ENCODE assay signal across 8 cellular contexts in the genomic region with DNA sequence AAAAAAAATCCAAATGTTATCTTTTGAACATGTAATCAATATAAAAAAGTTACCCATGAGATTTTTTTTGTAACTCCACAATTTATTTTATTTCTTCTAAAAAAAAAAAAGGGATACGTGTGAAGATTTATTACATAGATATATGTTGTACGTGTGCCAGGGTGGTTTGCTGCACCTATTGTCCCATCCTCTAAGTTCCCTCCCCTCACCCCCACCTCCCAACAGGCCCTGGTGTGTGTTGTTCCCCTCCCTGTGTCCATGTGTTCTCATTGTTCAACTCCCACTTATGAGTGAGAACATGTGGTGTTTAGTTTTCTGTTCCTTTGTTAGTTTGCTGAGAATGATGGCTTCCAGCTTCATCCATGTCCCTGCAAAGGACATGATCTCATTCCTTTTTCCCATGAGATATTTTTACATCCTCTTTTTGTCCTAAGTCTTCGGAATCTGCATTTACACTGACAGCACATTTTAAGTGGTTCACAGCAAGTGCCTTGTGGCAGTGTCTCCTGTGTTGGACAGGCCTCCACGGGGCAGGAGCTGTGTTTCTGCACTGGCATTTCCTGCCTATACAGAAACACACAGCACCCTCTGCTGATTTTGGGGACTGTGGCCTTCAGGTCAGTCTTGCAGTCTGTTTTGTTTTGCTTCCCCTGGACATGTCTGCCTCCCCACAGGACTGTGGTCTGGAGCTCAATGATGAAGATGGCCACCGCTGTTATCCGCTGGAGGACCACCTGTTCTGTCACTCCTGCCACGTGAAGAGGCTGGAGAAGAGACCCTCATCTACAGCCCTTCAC. TPM values are rescaled to one million over a fixed set of nuclear protein-coding genes. Genes with fewer than 3 reads are reported as not detected.
A peak's percentile ranks its signal among the peaks of the same experiment; 100 is the strongest.
DNase-seq lines count a peak whose midpoint lies in the region; ATAC-seq and TF ChIP-seq lines count a peak whose summit lies in the region.

No MANE protein-coding gene starts in this region.

- no peak for TF ChIP-seq POLR2A in spleen (IDR thresholded peaks at IDR 0.05)

- H3K4me3 ChIP-seq in HUES6 (ENCODE audit: low read depth, low read length): no peak overlapping the region
- no peak overlapping the region for H3K4me3 ChIP-seq in hepatocyte
- peak overlapping the region in 1 of 8 donors; percentile 38 for H3K4me3 ChIP-seq in spleen

- H3K9me2 ChIP-seq in hepatocyte (replicated peaks; ENCODE audit: insufficient read depth): no peaks in the 10 kb centered on the region

- H3K4me2 ChIP-seq in hepatocyte: peak overlapping the region; percentile 31

- H3K27me3 ChIP-seq in HUES6 (ENCODE audit: control insufficient read depth, insufficient read depth, low read length) (no peaks in the 10 kb centered on the region), hepatocyte (no peaks in the 10 kb centered on the region), spleen (replicated peaks in 1 of 7) (no peaks in the 10 kb centered on the region)

- no peaks in the 10 kb centered on the region for H3K27me3 Mint-ChIP-seq in activated T-helper 17 cell treated with anti-CD3 and anti-CD28 coated beads, Interleukin-2, amount 50 U/mL, for 72 hours

- H2AFZ ChIP-seq in hepatocyte: no peak overlapping the region

- peaks cover 6% of the 10 kb centered on the region for H3K4me1 Mint-ChIP-seq in activated T-helper 17 cell treated with anti-CD3 and anti-CD28 coated beads, Interleukin-2, amount 50 U/mL, for 72 hours

- DNase-seq in hepatocyte (ENCODE audit: low spot score): no peak
- peak; percentile 75 for DNase-seq in spleen
- DNase-seq in NCI-H1092 (lab: John Stamatoyannopoulos, UW): no peak
- no peak for DNase-seq in stimulated activated CD4-positive, alpha-beta T cell treated with anti-CD3 and anti-CD28 coated beads, Interleukin-4, amount 100 ng/mL, for 1 hour
- DNase-seq in NCI-H748 treated with DMSO at 0.1 percent for 48 hours (lab: John Stamatoyannopoulos, UW): no peak
- DNase-seq in NOMO-1 (lab: John Stamatoyannopoulos, UW; ENCODE audit: unreplicated experiment in 2 of 2): no peak

- H3K27ac Mint-ChIP-seq in activated T-helper 17 cell treated with anti-CD3 and anti-CD28 coated beads, Interleukin-2, amount 50 U/mL, for 72 hours: peak overlapping the region; percentile 51

- H3K79me2 ChIP-seq in hepatocyte: no peaks in the 10 kb centered on the region

- H3K4me1 ChIP-seq in HUES6 (ENCODE audit: control insufficient read depth, insufficient read depth, low read length) (peaks cover 41% of the 10 kb centered on the region), hepatocyte (ENCODE audit: insufficient read depth) (peaks cover 27% of the 10 kb centered on the region), spleen (peaks cover 13 to 38% (median 19%) of the 10 kb centered on the region in 6 donors)

- 74% methylated on average over 7 of the region's 7 CpGs for WGBS in hepatocyte (ENCODE audit: low lambda C conversion rate, missing lambda C conversion rate)
- 37 to 56% (median 45%) methylated on average over 7 of the region's 7 CpGs for WGBS in spleen, 5 donors

- intact Hi-C loops in spleen (cut with DNase I; ENCODE audit: low total_unique reads): no loop called here

- H4K20me1 ChIP-seq in hepatocyte (ENCODE audit: insufficient read depth, poor library complexity, severe bottlenecking): no peaks in the 10 kb centered on the region

- TF ChIP-seq CTCF in hepatocyte (IDR thresholded peaks at IDR 0.05; ENCODE audit: poor library complexity): no peak
- TF ChIP-seq CTCF in spleen (IDR thresholded peaks at IDR 0.05 in 8 of 11, conservative IDR thresholded peaks at IDR 0.05 in 3 of 11): no peak

- peak overlapping the region; percentile 31 for H3K9ac ChIP-seq in HUES6 (ENCODE audit: low read length)

- H3K9me3 ChIP-seq in HUES6 (ENCODE audit: control insufficient read depth, insufficient read depth, low read depth, low read length) (no peaks in the 10 kb centered on the region), hepatocyte (ENCODE audit: low read depth) (no peaks in the 10 kb centered on the region), spleen (no peaks in the 10 kb centered on the region)

- H3K36me3 Mint-ChIP-seq in activated T-helper 17 cell treated with anti-CD3 and anti-CD28 coated beads, Interleukin-2, amount 50 U/mL, for 72 hours (ENCODE audit: low read depth): peaks cover 56% of the 10 kb centered on the region

- H3K4me3 Mint-ChIP-seq in activated T-helper 17 cell treated with anti-CD3 and anti-CD28 coated beads, Interleukin-2, amount 50 U/mL, for 72 hours: peak overlapping the region; percentile 64

- peaks cover 40% of the 10 kb centered on the region for H3K36me3 ChIP-seq in HUES6 (ENCODE audit: control insufficient read depth, insufficient read depth, low read length)
- no peaks in the 10 kb centered on the region for H3K36me3 ChIP-seq in hepatocyte (replicated peaks; ENCODE audit: insufficient read depth, low read depth)
- H3K36me3 ChIP-seq in spleen: peaks cover 8 to 90% (median 50%) of the 10 kb centered on the region in 6 donors

- peak overlapping the region; percentile 29; the same call in 1 of the 2 replicates for H3K27ac ChIP-seq in HUES6 (ENCODE audit: low read depth, low read length)
- H3K27ac ChIP-seq in hepatocyte: peak overlapping the region; percentile 89
- H3K27ac ChIP-seq in spleen: peak overlapping the region; percentile 21 to 89 (median 70)

- peak; percentile 31 for ATAC-seq in activated T-helper 17 cell treated with anti-CD3 and anti-CD28 coated beads, Interleukin-2, amount 50 U/mL, for 72 hours (replicated peaks)

- no peaks in the 10 kb centered on the region for H3K9me3 Mint-ChIP-seq in activated T-helper 17 cell treated with anti-CD3 and anti-CD28 coated beads, Interleukin-2, amount 50 U/mL, for 72 hours

RNA-seq across cellular contexts. Expression of gene SACM1L, which starts 12.8 kb away (rescaled TPM):
- total RNA-seq in activated T-helper 17 cell treated with anti-CD3 and anti-CD28 coated beads, Interleukin-2, amount 50 U/mL, for 72 hours: 10 to 100 TPM; 49.2 to 57.4 TPM
- total RNA-seq in hepatocyte: 54.4 and 61.6 TPM in 2 replicates
- polyA plus RNA-seq in hepatocyte: 26.3 and 28.1 TPM in 2 replicates
- total RNA-seq in spleen: 10 to 100 TPM; 55.5 to 93.7 (median 67.5) TPM
- 10 to 100 TPM; 21.0 to 28.2 (median 27.9) TPM for polyA plus RNA-seq in spleen

Comparison
In these comparisons a context has a peak if more than half of its experiments do, and no peak if none do; other contexts are left out.
1. H3K27ac ChIP-seq: peak in every context shown above with its lines; median percentile 89 in hepatocyte; 70 in spleen; 29 in HUES6.